In the genomic region with DNA sequence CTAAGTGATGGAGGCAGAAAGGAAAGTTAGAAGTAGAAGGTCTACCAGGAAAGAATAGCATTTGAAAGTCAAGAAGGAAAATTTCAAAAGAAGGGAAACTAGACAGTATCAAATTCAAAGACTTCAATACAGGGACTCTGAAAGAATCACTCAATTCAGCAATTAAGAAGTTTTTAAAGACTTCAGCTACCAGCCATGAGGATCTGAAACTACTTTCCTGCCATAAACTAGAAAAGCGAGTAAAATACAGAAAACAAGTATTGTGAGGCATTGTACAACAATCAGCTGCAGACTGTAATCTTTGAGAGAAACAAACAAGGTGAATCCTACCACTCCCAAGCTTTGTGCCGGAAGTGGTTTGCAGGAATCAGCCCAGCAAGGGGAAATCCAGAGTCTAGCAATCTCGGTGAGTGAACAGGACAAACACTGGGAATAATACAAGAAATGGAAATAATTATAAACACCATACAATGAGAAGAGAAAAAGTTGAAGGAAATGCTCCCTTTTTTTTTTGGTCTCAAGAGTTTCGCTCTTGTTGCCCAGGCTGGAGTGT, we compare ENCODE assay signal across 2 cellular contexts.
TF ChIP-seq lines count a peak whose summit lies in the region.

No MANE protein-coding gene starts in this region.

TF ChIP-seq in IMR-90, 13 proteins besides CTCF, POLR2A, EP300 and RAD21:
- TF ChIP-seq CHD1 (IDR thresholded peaks at IDR 0.05; ENCODE audit: low read depth, low read length) (no peak), RCOR1 (IDR thresholded peaks at IDR 0.05; ENCODE audit: insufficient replicate concordance, low read length) (no peak), MAFK (IDR thresholded peaks at IDR 0.05; ENCODE audit: low read depth, low read length) (no peak), RFX5 (IDR thresholded peaks at IDR 0.05; ENCODE audit: low read depth, low read length) (no peak), FOS (IDR thresholded peaks at IDR 0.05; ENCODE audit: low read depth, low read length) (no peak), SMC3 (IDR thresholded peaks at IDR 0.05; ENCODE audit: low read depth, low read length) (no peak), MAZ (IDR thresholded peaks at IDR 0.05; ENCODE audit: borderline replicate concordance, low read depth, low read length) (no peak), NFE2L2 (IDR thresholded peaks at IDR 0.05; ENCODE audit: low read depth, low read length) (no peak), BHLHE40 (IDR thresholded peaks at IDR 0.05; ENCODE audit: low read depth, low read length) (no peak), CEBPB (IDR thresholded peaks at IDR 0.05; ENCODE audit: low read depth, low read length) (no peak), MXI1 (IDR thresholded peaks at IDR 0.05; ENCODE audit: borderline replicate concordance, low read depth, low read length) (no peak)
- TF ChIP-seq, protein P1, sequence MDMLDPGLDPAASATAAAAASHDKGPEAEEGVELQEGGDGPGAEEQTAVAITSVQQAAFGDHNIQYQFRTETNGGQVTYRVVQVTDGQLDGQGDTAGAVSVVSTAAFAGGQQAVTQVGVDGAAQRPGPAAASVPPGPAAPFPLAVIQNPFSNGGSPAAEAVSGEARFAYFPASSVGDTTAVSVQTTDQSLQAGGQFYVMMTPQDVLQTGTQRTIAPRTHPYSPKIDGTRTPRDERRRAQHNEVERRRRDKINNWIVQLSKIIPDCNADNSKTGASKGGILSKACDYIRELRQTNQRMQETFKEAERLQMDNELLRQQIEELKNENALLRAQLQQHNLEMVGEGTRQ (IDR thresholded peaks at IDR 0.05; ENCODE audit: low read depth, low read length), result no peak
- TF ChIP-seq, protein P2, sequence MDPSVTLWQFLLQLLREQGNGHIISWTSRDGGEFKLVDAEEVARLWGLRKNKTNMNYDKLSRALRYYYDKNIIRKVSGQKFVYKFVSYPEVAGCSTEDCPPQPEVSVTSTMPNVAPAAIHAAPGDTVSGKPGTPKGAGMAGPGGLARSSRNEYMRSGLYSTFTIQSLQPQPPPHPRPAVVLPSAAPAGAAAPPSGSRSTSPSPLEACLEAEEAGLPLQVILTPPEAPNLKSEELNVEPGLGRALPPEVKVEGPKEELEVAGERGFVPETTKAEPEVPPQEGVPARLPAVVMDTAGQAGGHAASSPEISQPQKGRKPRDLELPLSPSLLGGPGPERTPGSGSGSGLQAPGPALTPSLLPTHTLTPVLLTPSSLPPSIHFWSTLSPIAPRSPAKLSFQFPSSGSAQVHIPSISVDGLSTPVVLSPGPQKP (IDR thresholded peaks at IDR 0.05; ENCODE audit: borderline replicate concordance, low read depth, low read length), result no peak

TF ChIP-seq in H1, 55 proteins besides CTCF, POLR2A, EP300 and RAD21:
- no peak for TF ChIP-seq BRCA1 (IDR thresholded peaks at IDR 0.05; ENCODE audit: low read depth, low read length)
- no peak for TF ChIP-seq EGR1 (IDR thresholded peaks at IDR 0.05; ENCODE audit: borderline replicate concordance, low read depth, low read length)
- no peak for TF ChIP-seq SRF (IDR thresholded peaks at IDR 0.05; ENCODE audit: low read depth, low read length)
- TF ChIP-seq CHD1 (IDR thresholded peaks at IDR 0.05; ENCODE audit: low read depth, low read length), result no peak
- no peak for TF ChIP-seq TAF1 (IDR thresholded peaks at IDR 0.05; ENCODE audit: low read depth, low read length)
- no peak for TF ChIP-seq RFX5 (IDR thresholded peaks at IDR 0.05; ENCODE audit: borderline replicate concordance, low read depth, low read length)
- TF ChIP-seq TBP (IDR thresholded peaks at IDR 0.05; ENCODE audit: low read depth, low read length), result no peak
- TF ChIP-seq SIX5 (IDR thresholded peaks at IDR 0.05; ENCODE audit: low read depth, low read length), result no peak
- TF ChIP-seq SIN3A (conservative IDR thresholded peaks at IDR 0.05 in 1 of 2, IDR thresholded peaks at IDR 0.05 in 1 of 2; ENCODE audit: low read depth in 1 of 2, low read length in 2 of 2), result no peak
- TF ChIP-seq CREB1 (IDR thresholded peaks at IDR 0.05), result no peak
- TF ChIP-seq, protein P3, sequence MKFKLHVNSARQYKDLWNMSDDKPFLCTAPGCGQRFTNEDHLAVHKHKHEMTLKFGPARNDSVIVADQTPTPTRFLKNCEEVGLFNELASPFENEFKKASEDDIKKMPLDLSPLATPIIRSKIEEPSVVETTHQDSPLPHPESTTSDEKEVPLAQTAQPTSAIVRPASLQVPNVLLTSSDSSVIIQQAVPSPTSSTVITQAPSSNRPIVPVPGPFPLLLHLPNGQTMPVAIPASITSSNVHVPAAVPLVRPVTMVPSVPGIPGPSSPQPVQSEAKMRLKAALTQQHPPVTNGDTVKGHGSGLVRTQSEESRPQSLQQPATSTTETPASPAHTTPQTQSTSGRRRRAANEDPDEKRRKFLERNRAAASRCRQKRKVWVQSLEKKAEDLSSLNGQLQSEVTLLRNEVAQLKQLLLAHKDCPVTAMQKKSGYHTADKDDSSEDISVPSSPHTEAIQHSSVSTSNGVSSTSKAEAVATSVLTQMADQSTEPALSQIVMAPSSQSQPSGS (IDR thresholded peaks at IDR 0.05; ENCODE audit: low read length), result no peak
- no peak for TF ChIP-seq CTBP2 (IDR thresholded peaks at IDR 0.05; ENCODE audit: borderline replicate concordance, insufficient read depth, insufficient read length, low read length)
- no peak for TF ChIP-seq POLR2AphosphoS5 (IDR thresholded peaks at IDR 0.05; ENCODE audit: low read depth, low read length)
